Comparison of ENCODE assay signal across 11 cellular contexts in the genomic region with DNA sequence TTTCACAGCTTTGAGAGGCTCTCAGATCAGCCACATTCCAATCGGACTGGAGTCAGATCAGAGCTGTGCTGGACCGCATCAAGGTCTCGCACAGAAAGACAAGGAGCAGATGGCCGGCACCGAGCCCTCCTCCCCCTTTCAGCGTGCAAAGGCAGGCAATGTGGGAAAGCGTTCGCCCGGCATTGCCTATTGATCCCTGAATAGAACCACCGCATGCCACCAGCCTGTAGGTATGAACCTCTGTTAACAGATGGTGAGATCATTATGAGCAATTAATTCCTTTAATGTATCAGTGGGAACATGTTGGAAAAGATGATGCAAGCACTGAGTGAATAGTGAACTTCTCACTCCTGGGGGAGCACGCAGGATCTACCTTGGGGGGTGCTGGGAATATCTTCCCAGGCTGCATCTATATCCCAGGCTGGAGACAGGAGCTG.
DNase-seq lines count a peak whose midpoint lies in the region; ATAC-seq and TF ChIP-seq lines count a peak whose summit lies in the region.
"Had no signal": no experiment of that assay in that cellular context is flagged by ENCODE, and none has a peak within 500 bp of the region (broad histone marks: within the 10 kb centered on the region; RNA-seq: fewer than 3 reads in every experiment).

No MANE protein-coding gene starts in this region.

- H2AFZ ChIP-seq in osteoblast (ENCODE audit: low read length), result peak overlapping the region; percentile 51

- peak overlapping the region; percentile 36 for H3K4me2 ChIP-seq in osteoblast (ENCODE audit: insufficient read depth, low read length)

- H3K9me3 ChIP-seq in WERI-Rb-1 (ENCODE audit: severe bottlenecking) (peaks cover 3% of the 10 kb centered on the region), osteoblast (ENCODE audit: low read depth, low read length) (no peaks in the 10 kb centered on the region), sigmoid colon (no peaks in the 10 kb centered on the region)

- no peak for TF ChIP-seq EP300 in sigmoid colon (IDR thresholded peaks at IDR 0.05)

- no peaks in the 10 kb centered on the region for H3K79me2 ChIP-seq in osteoblast (ENCODE audit: insufficient read depth, low read length)

- H3K4me1 ChIP-seq in osteoblast (ENCODE audit: insufficient read depth, low read length), result no peaks in the 10 kb centered on the region
- H3K4me1 ChIP-seq in sigmoid colon, result peaks cover 0 to 7% (median 3%) of the 10 kb centered on the region in 4 donors

- WGBS in sigmoid colon, 2 donors, result 47 to 59% methylated on average over 11 of the region's 11 CpGs

- H3K27me3 ChIP-seq in WERI-Rb-1 (ENCODE audit: insufficient read depth, low read depth, severe bottlenecking) (no peaks in the 10 kb centered on the region), osteoblast (ENCODE audit: insufficient read depth, low read length) (no peaks in the 10 kb centered on the region), sigmoid colon (no peaks in the 10 kb centered on the region)

- ATAC-seq in GM18867 (IDR thresholded peaks at IDR 0.05; ENCODE audit: unreplicated experiment), result no peak
- ATAC-seq: natural killer cell treated with Interleukin-12 subunit alpha and Interleukin-12 subunit beta and Interleukin-15 and Interleukin-18, amount 100 ng/mL, for 72 hours had no signal

- H3K36me3 ChIP-seq in WERI-Rb-1 (no peaks in the 10 kb centered on the region), osteoblast (ENCODE audit: insufficient read depth, low read length) (no peaks in the 10 kb centered on the region), sigmoid colon (no peaks in the 10 kb centered on the region)

- DNase-seq in GM03348 (ENCODE audit: low spot score), result peak; percentile 71
- peak; percentile 99 for DNase-seq in WERI-Rb-1
- peak; percentile 39 for DNase-seq in fibroblast of pulmonary artery (ENCODE audit: low read depth)
- DNase-seq in osteoblast (ENCODE audit: insufficient read length, low spot score, missing footprints), result peak; percentile 18
- no peak for DNase-seq in sigmoid colon
- no peak for DNase-seq in activated naive CD4-positive, alpha-beta T cell treated with anti-CD3 and anti-CD28 coated beads, Interleukin-2, amount 50 U/mL, for 16 hours
- DNase-seq in NCI-H1417 treated with DMSO at 0.1 percent for 48 hours (lab: John Stamatoyannopoulos, UW), result no peak
- DNase-seq: KBM-7; stimulated activated CD4-positive, alpha-beta T cell treated with anti-CD3 and anti-CD28 coated beads, Interleukin-4, amount 100 ng/mL, for 4 hours had no signal

- H3K4me3 ChIP-seq in WERI-Rb-1 (ENCODE audit: low read depth, low read length), result no peak overlapping the region
- H3K4me3 ChIP-seq in fibroblast of pulmonary artery (replicated peaks; ENCODE audit: low read depth, low read length), result no peak overlapping the region
- H3K4me3 ChIP-seq in osteoblast (ENCODE audit: insufficient read depth, low read length), result no peak overlapping the region
- H3K4me3 ChIP-seq in sigmoid colon, result no peak overlapping the region

- no peak for TF ChIP-seq POLR2A in sigmoid colon (IDR thresholded peaks at IDR 0.05)

- H3K27ac ChIP-seq in WERI-Rb-1 (peak overlapping the region; percentile 56), osteoblast (ENCODE audit: low read depth, low read length) (no peak overlapping the region), sigmoid colon (no peak overlapping the region)

- H4K20me1 ChIP-seq in osteoblast (ENCODE audit: insufficient read depth, low read length), result no peaks in the 10 kb centered on the region

- intact Hi-C loops in sigmoid colon (cut with DNase I), result no loop called here

- no peak for TF ChIP-seq CTCF in WERI-Rb-1 (IDR thresholded peaks at IDR 0.05; ENCODE audit: low read depth, low read length)
- TF ChIP-seq CTCF in fibroblast of pulmonary artery (IDR thresholded peaks at IDR 0.05; ENCODE audit: low read length, missing control alignments), result no peak
- no peak for TF ChIP-seq CTCF in osteoblast (IDR thresholded peaks at IDR 0.05; ENCODE audit: extremely low read depth, low read depth, low read length)
- TF ChIP-seq CTCF in sigmoid colon (IDR thresholded peaks at IDR 0.05), result no peak

Comparison
In these comparisons a context has a peak if more than half of its experiments do, and no peak if none do; other contexts are left out.
1. DNase-seq: peak in GM03348 (single experiment), WERI-Rb-1 (single experiment), fibroblast of pulmonary artery (single experiment) and osteoblast (single experiment); none in sigmoid colon (single experiment), activated naive CD4-positive, alpha-beta T cell treated with anti-CD3 and anti-CD28 coated beads, Interleukin-2, amount 50 U/mL, for 16 hours (single experiment) and NCI-H1417 treated with DMSO at 0.1 percent for 48 hours (single experiment).